In the genomic region with DNA sequence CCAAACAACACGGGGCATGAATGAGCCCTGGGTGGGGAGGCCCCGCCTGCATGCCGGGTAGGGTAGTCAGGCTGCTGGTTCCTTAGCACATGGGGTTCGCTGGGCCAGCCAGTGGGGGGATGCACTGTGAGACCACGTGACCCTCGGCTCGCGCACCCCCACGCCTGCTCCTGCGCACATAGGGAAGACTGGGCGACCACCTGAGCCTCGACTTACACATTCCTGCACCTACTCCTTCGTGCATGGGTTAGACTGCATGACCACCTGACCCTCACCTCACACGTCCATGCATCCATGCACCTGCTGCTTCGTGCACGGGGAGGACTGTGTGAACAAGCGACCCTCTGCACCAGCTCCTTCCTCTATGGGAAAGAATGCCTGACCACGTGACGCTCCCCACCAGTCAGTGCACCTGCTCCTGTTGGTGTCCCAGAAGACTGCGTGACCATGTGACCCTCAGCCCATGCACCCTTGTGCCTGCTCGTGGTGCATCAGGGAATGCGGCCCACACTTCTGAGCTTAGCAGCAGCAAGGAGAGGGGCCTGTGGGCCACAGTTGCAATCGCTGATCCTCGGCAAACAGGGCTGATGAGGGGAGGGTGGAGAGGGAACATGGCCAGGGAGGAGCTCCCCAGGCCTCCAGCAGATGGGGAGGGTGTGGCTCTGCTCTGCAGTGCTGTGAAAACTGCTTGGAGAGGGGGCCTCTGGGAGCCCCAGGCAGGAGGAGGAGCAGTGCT, we compare ENCODE assay signal across 14 cellular contexts. TPM values are rescaled to one million over a fixed set of nuclear protein-coding genes. Genes with fewer than 3 reads are reported as not detected.
DNase-seq lines count a peak whose midpoint lies in the region; ATAC-seq and TF ChIP-seq lines count a peak whose summit lies in the region.
"Had no signal": no experiment of that assay in that cellular context is flagged by ENCODE, and none has a peak within 500 bp of the region (broad histone marks: within the 10 kb centered on the region; RNA-seq: fewer than 3 reads in every experiment).

No MANE protein-coding gene starts in this region.

- H3K27me3 Mint-ChIP-seq in glutamatergic neuron (ENCODE audit: unreplicated experiment) = peaks cover 7% of the 10 kb centered on the region
- no peaks in the 10 kb centered on the region for H3K27me3 Mint-ChIP-seq in stimulated activated naive B cell treated with anti-CD40 and anti-IgM and Interleukin-4, amounts not matched to agents 10 μg/mL and 1 μg/mL and 100 μg/mL, for 72 hours
- H3K27me3 Mint-ChIP-seq in activated naive CD4-positive, alpha-beta T cell treated with anti-CD3 and anti-CD28 coated beads, Interleukin-2, amount 10 ng/mL, durations not matched to agents 7 days and 5 days = no peaks in the 10 kb centered on the region
- H3K27me3 Mint-ChIP-seq: activated CD4-positive, alpha-beta T cell treated with anti-CD3 and anti-CD28 coated beads, Interleukin-2, amount 10 ng/mL, durations not matched to agents 24 days and 14 days; T-cell had no signal

- H3K36me3 Mint-ChIP-seq in glutamatergic neuron (ENCODE audit: unreplicated experiment) = peaks cover 8% of the 10 kb centered on the region
- peaks cover 46 to 52% of the 10 kb centered on the region in 2 donors for H3K36me3 Mint-ChIP-seq in stimulated activated naive B cell treated with anti-CD40 and anti-IgM and Interleukin-4, amounts not matched to agents 10 μg/mL and 1 μg/mL and 100 μg/mL, for 72 hours
- H3K36me3 Mint-ChIP-seq in activated naive CD4-positive, alpha-beta T cell treated with anti-CD3 and anti-CD28 coated beads, Interleukin-2, amount 10 ng/mL, durations not matched to agents 7 days and 5 days = peaks cover 8% of the 10 kb centered on the region

- H3K9me3 Mint-ChIP-seq in glutamatergic neuron (ENCODE audit: unreplicated experiment) = peaks cover 10% of the 10 kb centered on the region
- peaks cover 3% of the 10 kb centered on the region in 2 donors for H3K9me3 Mint-ChIP-seq in stimulated activated naive B cell treated with anti-CD40 and anti-IgM and Interleukin-4, amounts not matched to agents 10 μg/mL and 1 μg/mL and 100 μg/mL, for 72 hours
- H3K9me3 Mint-ChIP-seq in activated naive CD4-positive, alpha-beta T cell treated with anti-CD3 and anti-CD28 coated beads, Interleukin-2, amount 10 ng/mL, durations not matched to agents 7 days and 5 days = no peaks in the 10 kb centered on the region
- H3K9me3 Mint-ChIP-seq: activated CD4-positive, alpha-beta T cell treated with anti-CD3 and anti-CD28 coated beads, Interleukin-2, amount 10 ng/mL, durations not matched to agents 24 days and 14 days; activated T-helper 2 cell treated with anti-CD3 and anti-CD28 coated beads, Interferon-gamma antibody, Interleukin-2, Interleukin-4, amounts not matched to agents 10 μg/mL and 5 μg/mL and 100 μg/mL, durations not matched to agents 14 hours and 24 hours and 36 hours; T-cell had no signal

- DNase-seq in activated gamma-delta T cell (lab: John Stamatoyannopoulos, UW) = peak; percentile 12
- no peak for DNase-seq in activated gamma-delta T cell treated with Interleukin-2 at 50 U/mL for 16 hours
- DNase-seq in NCI-H446 (lab: John Stamatoyannopoulos, UW) = peak; percentile 51 to 83
- peak; percentile 51 for DNase-seq in glutamatergic neuron
- no peak for DNase-seq in stimulated activated naive B cell treated with anti-CD40 and anti-IgM and Interleukin-4, amounts not matched to agents 10 μg/mL and 1 μg/mL and 100 μg/mL, for 72 hours
- no peak for DNase-seq in NCI-H226
- no peak for DNase-seq in activated naive CD4-positive, alpha-beta T cell treated with anti-CD3 and anti-CD28 coated beads, Interleukin-2, amount 10 ng/mL, durations not matched to agents 7 days and 5 days
- DNase-seq in NCI-H1105 treated with DMSO at 0.1 percent for 48 hours (lab: John Stamatoyannopoulos, UW) = no peak
- DNase-seq: activated CD4-positive, alpha-beta T cell treated with anti-CD3 and anti-CD28 coated beads, Interleukin-2, amount 10 ng/mL, durations not matched to agents 24 days and 14 days; NCI-H2081; PC-9; stimulated activated CD4-positive, alpha-beta T cell treated with anti-CD3 and anti-CD28 coated beads, Interleukin-15, amount 100 ng/mL, for 24 hours; T-cell had no signal

- peaks cover 38% of the 10 kb centered on the region for H3K4me1 Mint-ChIP-seq in glutamatergic neuron (ENCODE audit: low read depth, unreplicated experiment)
- peaks cover 52 to 87% of the 10 kb centered on the region in 2 donors for H3K4me1 Mint-ChIP-seq in stimulated activated naive B cell treated with anti-CD40 and anti-IgM and Interleukin-4, amounts not matched to agents 10 μg/mL and 1 μg/mL and 100 μg/mL, for 72 hours
- peaks cover 18% of the 10 kb centered on the region for H3K4me1 Mint-ChIP-seq in activated naive CD4-positive, alpha-beta T cell treated with anti-CD3 and anti-CD28 coated beads, Interleukin-2, amount 10 ng/mL, durations not matched to agents 7 days and 5 days

- ATAC-seq in stimulated activated naive B cell treated with anti-CD40 and anti-IgM and Interleukin-4, amounts not matched to agents 10 μg/mL and 1 μg/mL and 100 μg/mL, for 72 hours (replicated peaks) = no peak
- ATAC-seq: T-cell had no signal

- peak overlapping the region; percentile 91 for H3K27ac Mint-ChIP-seq in glutamatergic neuron (ENCODE audit: unreplicated experiment)
- H3K27ac Mint-ChIP-seq in stimulated activated naive B cell treated with anti-CD40 and anti-IgM and Interleukin-4, amounts not matched to agents 10 μg/mL and 1 μg/mL and 100 μg/mL, for 72 hours = peak overlapping the region; percentile 80
- H3K27ac Mint-ChIP-seq in activated naive CD4-positive, alpha-beta T cell treated with anti-CD3 and anti-CD28 coated beads, Interleukin-2, amount 10 ng/mL, durations not matched to agents 7 days and 5 days = no peak overlapping the region
- H3K27ac Mint-ChIP-seq: activated CD4-positive, alpha-beta T cell treated with anti-CD3 and anti-CD28 coated beads, Interleukin-2, amount 10 ng/mL, durations not matched to agents 24 days and 14 days; activated T-helper 2 cell treated with anti-CD3 and anti-CD28 coated beads, Interferon-gamma antibody, Interleukin-2, Interleukin-4, amounts not matched to agents 10 μg/mL and 5 μg/mL and 100 μg/mL, durations not matched to agents 14 hours and 24 hours and 36 hours; T-cell had no signal

- TF ChIP-seq CTCF in glutamatergic neuron (IDR thresholded peaks at IDR 0.05; ENCODE audit: partially characterized antibody, unreplicated experiment) = no peak

- CTCF ChIA-PET in activated naive CD4-positive, alpha-beta T cell treated with anti-CD3 and anti-CD28 coated beads, Interleukin-2, amount 10 ng/mL, durations not matched to agents 7 days and 5 days (lab: Charles Lee) = no interaction called here

- H3K4me3 Mint-ChIP-seq in glutamatergic neuron (ENCODE audit: unreplicated experiment) = peak overlapping the region; percentile 69
- peak overlapping the region; percentile 46 to 64 for H3K4me3 Mint-ChIP-seq in stimulated activated naive B cell treated with anti-CD40 and anti-IgM and Interleukin-4, amounts not matched to agents 10 μg/mL and 1 μg/mL and 100 μg/mL, for 72 hours
- no peak overlapping the region for H3K4me3 Mint-ChIP-seq in activated naive CD4-positive, alpha-beta T cell treated with anti-CD3 and anti-CD28 coated beads, Interleukin-2, amount 10 ng/mL, durations not matched to agents 7 days and 5 days
- H3K4me3 Mint-ChIP-seq: activated CD4-positive, alpha-beta T cell treated with anti-CD3 and anti-CD28 coated beads, Interleukin-2, amount 10 ng/mL, durations not matched to agents 24 days and 14 days; T-cell had no signal

RNA-seq across cellular contexts. Expression of a gene that starts 18.1 kb away (rescaled TPM):
- 113 TPM for total RNA-seq in glutamatergic neuron (ENCODE audit: unreplicated experiment)

Comparison
In these comparisons a context has a peak if more than half of its experiments do, and no peak if none do; other contexts are left out.
1. DNase-seq: peak in activated gamma-delta T cell (single experiment), NCI-H446 (2 of 2) and glutamatergic neuron (single experiment); none in activated gamma-delta T cell treated with Interleukin-2 at 50 U/mL for 16 hours (single experiment), stimulated activated naive B cell treated with anti-CD40 and anti-IgM and Interleukin-4, amounts not matched to agents 10 μg/mL and 1 μg/mL and 100 μg/mL, for 72 hours (single experiment), NCI-H226 (single experiment), activated naive CD4-positive, alpha-beta T cell treated with anti-CD3 and anti-CD28 coated beads, Interleukin-2, amount 10 ng/mL, durations not matched to agents 7 days and 5 days (single experiment) and NCI-H1105 treated with DMSO at 0.1 percent for 48 hours (single experiment).